In the genomic region with DNA sequence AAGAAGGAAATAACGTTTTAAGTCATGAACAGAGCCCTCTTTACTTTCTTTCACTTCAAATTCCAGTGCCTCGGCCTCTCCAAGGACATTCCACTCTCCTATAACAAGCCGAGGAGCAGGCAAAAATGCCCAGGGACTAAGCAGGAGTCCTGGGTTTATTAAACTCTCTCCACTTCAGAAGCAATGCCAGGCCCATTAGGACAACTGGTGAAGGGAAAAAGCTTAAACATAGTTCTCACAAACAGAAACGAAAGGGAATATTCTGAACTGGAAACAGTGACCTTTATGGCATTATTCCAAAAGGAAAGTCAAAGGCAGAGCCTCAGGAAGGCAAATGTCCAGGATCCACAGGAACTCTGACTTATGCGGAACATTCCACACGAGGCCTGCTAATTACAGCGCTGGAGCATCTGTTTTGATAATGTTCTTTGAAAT, we compare ENCODE assay signal across 10 cellular contexts. TPM values are rescaled to one million over a fixed set of nuclear protein-coding genes. Genes with fewer than 3 reads are reported as not detected.
A peak's percentile ranks its signal among the peaks of the same experiment; 100 is the strongest.
DNase-seq lines count a peak whose midpoint lies in the region; ATAC-seq, FAIRE-seq and TF ChIP-seq lines count a peak whose summit lies in the region.
"Had no signal": no experiment of that assay in that cellular context is flagged by ENCODE, and none has a peak within 500 bp of the region (broad histone marks: within the 10 kb centered on the region; RNA-seq: fewer than 3 reads in every experiment).

No MANE protein-coding gene starts in this region.

- no peaks in the 10 kb centered on the region for H3K27me3 ChIP-seq in thoracic aorta (replicated peaks; ENCODE audit: insufficient read depth)

- H3K36me3 ChIP-seq in thoracic aorta, result no peaks in the 10 kb centered on the region

- H3K27ac ChIP-seq in angular gyrus (ENCODE audit: low read depth, low read length) (peak overlapping the region; percentile 26), thoracic aorta (peak overlapping the region; percentile 76 to 83)

- TF ChIP-seq CTCF in fibroblast of pulmonary artery (IDR thresholded peaks at IDR 0.05; ENCODE audit: low read length, missing control alignments), result no peak
- no peak for TF ChIP-seq CTCF in thoracic aorta (IDR thresholded peaks at IDR 0.05)
- TF ChIP-seq CTCF in D721Med (IDR thresholded peaks at IDR 0.05; ENCODE audit: insufficient read depth, missing control alignments), result no peak

- no peak overlapping the region for H3K4me3 ChIP-seq in fibroblast of pulmonary artery (replicated peaks; ENCODE audit: low read depth, low read length)
- H3K4me3 ChIP-seq in thoracic aorta, result peak overlapping the region; percentile 53

- peaks cover 24 to 44% of the 10 kb centered on the region in 2 donors for H3K4me1 ChIP-seq in thoracic aorta (ENCODE audit: control insufficient read depth in 1 of 2, low read depth in 2 of 2)

- ATAC-seq in thoracic aorta (ENCODE audit: insufficient number of reproducible peaks, low FRiP score, low read depth) (peak; percentile 39), GM21367 (IDR thresholded peaks at IDR 0.05; ENCODE audit: unreplicated experiment) (no peak), GM21423 (IDR thresholded peaks at IDR 0.05; ENCODE audit: unreplicated experiment) (no peak)
- ATAC-seq: naive thymus-derived CD8-positive, alpha-beta T cell had no signal

- no peak for FAIRE-seq in D721Med (lab: Jason Lieb, UNC)

- peak; percentile 76 for DNase-seq in fibroblast of pulmonary artery (ENCODE audit: low read depth)
- peak; percentile 8 for DNase-seq in midbrain (lab: John Stamatoyannopoulos, UW)
- no peak for DNase-seq in thoracic aorta (ENCODE audit: low spot score)
- DNase-seq in activated T-cell treated with anti-CD3 and anti-CD28 coated beads for 4 hours, result no peak
- no peak for DNase-seq in D721Med (ENCODE audit: insufficient read length, low spot score)
- DNase-seq: naive thymus-derived CD8-positive, alpha-beta T cell; SHP77 treated with DMSO at 0.1 percent for 48 hours had no signal

- H3K9me3 ChIP-seq in thoracic aorta, result no peaks in the 10 kb centered on the region

RNA-seq across cellular contexts. Expression of a gene that starts 30.9 kb away (rescaled TPM):
- 10 to 100 TPM; 13.3 to 35.0 TPM for total RNA-seq in thoracic aorta

Comparison
In these comparisons a context has a peak if more than half of its experiments do, and no peak if none do; other contexts are left out.
1. DNase-seq: peak in fibroblast of pulmonary artery (single experiment) and midbrain (single experiment); none in thoracic aorta (single experiment), activated T-cell treated with anti-CD3 and anti-CD28 coated beads for 4 hours (single experiment) and D721Med (single experiment).